Comparison of ENCODE assay signal across 16 cellular contexts in the genomic region with DNA sequence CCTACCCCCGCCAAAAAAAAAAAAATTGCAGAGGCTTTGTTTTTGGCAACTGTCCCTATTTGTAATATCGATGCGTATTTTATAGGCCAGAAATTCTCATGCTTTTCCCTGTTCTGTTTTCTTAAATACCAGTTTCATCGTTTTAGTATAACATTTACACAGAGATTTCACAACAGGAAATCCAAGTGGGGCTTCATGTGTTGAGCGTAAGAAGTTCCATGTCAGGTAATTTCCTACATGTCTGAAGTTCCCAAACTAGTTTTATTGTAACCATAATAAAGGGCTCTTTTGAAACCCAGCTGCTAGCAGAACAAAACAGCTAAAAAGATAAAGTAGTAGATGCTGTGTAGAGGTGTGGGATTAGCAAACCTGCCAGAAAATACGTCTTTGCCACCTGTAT. TPM values are rescaled to one million over a fixed set of nuclear protein-coding genes. Genes with fewer than 3 reads are reported as not detected.
A peak's percentile ranks its signal among the peaks of the same experiment; 100 is the strongest.
DNase-seq lines count a peak whose midpoint lies in the region; ATAC-seq and TF ChIP-seq lines count a peak whose summit lies in the region.
"Had no signal": no experiment of that assay in that cellular context is flagged by ENCODE, and none has a peak within 500 bp of the region (broad histone marks: within the 10 kb centered on the region; RNA-seq: fewer than 3 reads in every experiment).

No MANE protein-coding gene starts in this region.

- 0 out of 2 replicates have a peak overlapping the region, but pooled peaks have one; percentile 30 for H3K27ac ChIP-seq in SK-N-MC
- H3K27ac ChIP-seq in epithelial cell of prostate = peak overlapping the region; percentile 48
- H3K27ac ChIP-seq in brain microvascular endothelial cell = no peak overlapping the region
- H3K27ac ChIP-seq: SJSA1 had no signal

- H3K27ac Mint-ChIP-seq in activated T-cell treated with anti-CD3 and anti-CD28 coated beads, Interleukin-2, amount 50 U/mL, for 24 hours = peak overlapping the region; percentile 84
- no peak overlapping the region for H3K27ac Mint-ChIP-seq in activated T-cell treated with anti-CD3 and anti-CD28 coated beads, Interleukin-2, amount 50 U/mL, for 72 hours

- TF ChIP-seq CTCF in brain microvascular endothelial cell (IDR thresholded peaks at IDR 0.05; ENCODE audit: low read depth, low read length, missing control alignments) = no peak

- H3K9me3 Mint-ChIP-seq in activated T-cell treated with anti-CD3 and anti-CD28 coated beads, Interleukin-2, amount 50 U/mL, for 24 hours = no peaks in the 10 kb centered on the region
- H3K9me3 Mint-ChIP-seq in activated T-cell treated with anti-CD3 and anti-CD28 coated beads, Interleukin-2, amount 50 U/mL, for 72 hours = no peaks in the 10 kb centered on the region

- H3K4me1 Mint-ChIP-seq in activated T-cell treated with anti-CD3 and anti-CD28 coated beads, Interleukin-2, amount 50 U/mL, for 24 hours (ENCODE audit: low read depth) = peaks cover 67% of the 10 kb centered on the region
- H3K4me1 Mint-ChIP-seq in activated T-cell treated with anti-CD3 and anti-CD28 coated beads, Interleukin-2, amount 50 U/mL, for 72 hours (ENCODE audit: low read depth) = peaks cover 55% of the 10 kb centered on the region

- in situ Hi-C loops in brain microvascular endothelial cell (cut with HindIII; ENCODE audit: low pct_ligation_motif_present, low sequenced_read_pairs) = no loop called here

- peak overlapping the region; percentile 29 for H3K4me2 ChIP-seq in skeletal muscle satellite cell (ENCODE audit: low read length)

- H3K4me3 Mint-ChIP-seq in activated T-cell treated with anti-CD3 and anti-CD28 coated beads, Interleukin-2, amount 50 U/mL, for 24 hours = peak overlapping the region; percentile 87
- H3K4me3 Mint-ChIP-seq in activated T-cell treated with anti-CD3 and anti-CD28 coated beads, Interleukin-2, amount 50 U/mL, for 72 hours = peak overlapping the region in 1 of 2 donors; percentile 82

- no peak for ATAC-seq in activated T-cell treated with anti-CD3 and anti-CD28 coated beads, Interleukin-2, amount 50 U/mL, for 72 hours (replicated peaks in 1 of 2)
- ATAC-seq in GM19328 (IDR thresholded peaks at IDR 0.05; ENCODE audit: unreplicated experiment) (no peak), HG03432 (IDR thresholded peaks at IDR 0.05; ENCODE audit: unreplicated experiment) (no peak)

- H3K4me3 ChIP-seq in SK-N-MC (0 out of 2 replicates have a peak overlapping the region, but pooled peaks have one; percentile 22), skeletal muscle satellite cell (ENCODE audit: low read length) (no peak overlapping the region), brain microvascular endothelial cell (ENCODE audit: low read depth, low read length) (no peak overlapping the region)
- H3K4me3 ChIP-seq: lung, SJSA1 had no signal

- H3K27me3 ChIP-seq in skeletal muscle satellite cell (ENCODE audit: control insufficient read depth, insufficient read depth, low read length) (no peaks in the 10 kb centered on the region), brain microvascular endothelial cell (replicated peaks) (no peaks in the 10 kb centered on the region)
- H3K27me3 ChIP-seq: SJSA1 had no signal

- no peak for DNase-seq in activated T-cell treated with anti-CD3 and anti-CD28 coated beads, Interleukin-2, amount 50 U/mL, for 24 hours
- no peak for DNase-seq in activated T-cell treated with anti-CD3 and anti-CD28 coated beads, Interleukin-2, amount 50 U/mL, for 72 hours
- no peak for DNase-seq in SK-N-MC (ENCODE audit: low read depth, low spot score)
- DNase-seq in epithelial cell of prostate (ENCODE audit: low read depth, low spot score) = no peak
- no peak for DNase-seq in brain microvascular endothelial cell
- DNase-seq: ACHN; anterior cingulate cortex; effector memory CD4-positive, alpha-beta T cell; hypothalamus; KBM-7; NCI-H1694 treated with DMSO at 0.1 percent for 48 hours had no signal

- H3K4me1 ChIP-seq in skeletal muscle satellite cell (ENCODE audit: control insufficient read depth, insufficient read depth, low read length) = peaks cover 39% of the 10 kb centered on the region

- H3K9me3 ChIP-seq in SK-N-MC (ENCODE audit: low read depth, low read length) (no peaks in the 10 kb centered on the region), skeletal muscle satellite cell (replicated peaks; ENCODE audit: low read length) (no peaks in the 10 kb centered on the region)
- H3K9me3 ChIP-seq: SJSA1 had no signal

- H3K36me3 ChIP-seq in SK-N-MC (ENCODE audit: insufficient read depth, low read length) = peaks cover 70% of the 10 kb centered on the region
- peaks cover 59% of the 10 kb centered on the region for H3K36me3 ChIP-seq in skeletal muscle satellite cell (ENCODE audit: insufficient read depth, low read length)
- peaks cover 33% of the 10 kb centered on the region for H3K36me3 ChIP-seq in brain microvascular endothelial cell (replicated peaks)

- H3K36me3 Mint-ChIP-seq in activated T-cell treated with anti-CD3 and anti-CD28 coated beads, Interleukin-2, amount 50 U/mL, for 24 hours (ENCODE audit: low read depth) = peaks cover 86% of the 10 kb centered on the region
- H3K36me3 Mint-ChIP-seq in activated T-cell treated with anti-CD3 and anti-CD28 coated beads, Interleukin-2, amount 50 U/mL, for 72 hours (ENCODE audit: insufficient read depth in 2 of 2) = peaks cover 21 to 41% of the 10 kb centered on the region in 2 donors

- no peaks in the 10 kb centered on the region for H3K27me3 Mint-ChIP-seq in activated T-cell treated with anti-CD3 and anti-CD28 coated beads, Interleukin-2, amount 50 U/mL, for 24 hours
- H3K27me3 Mint-ChIP-seq in activated T-cell treated with anti-CD3 and anti-CD28 coated beads, Interleukin-2, amount 50 U/mL, for 72 hours (ENCODE audit: low read depth) = no peaks in the 10 kb centered on the region

- H3K9ac ChIP-seq in SK-N-MC (ENCODE audit: insufficient read length) (no peak overlapping the region), skeletal muscle satellite cell (ENCODE audit: low read depth, low read length) (peak overlapping the region; percentile 9)

RNA-seq across cellular contexts. Expression of gene SMC5, which starts 4.2 kb away (rescaled TPM):
- total RNA-seq in activated T-cell treated with anti-CD3 and anti-CD28 coated beads, Interleukin-2, amount 50 U/mL, for 72 hours = 10 to 100 TPM; 33.9 to 38.6 TPM
- 17.3 and 19.3 TPM in 2 replicates for total RNA-seq in skeletal muscle satellite cell (2012; rRNA removed)
